29 cellular contexts compared by ENCODE assay signal in the genomic region with DNA sequence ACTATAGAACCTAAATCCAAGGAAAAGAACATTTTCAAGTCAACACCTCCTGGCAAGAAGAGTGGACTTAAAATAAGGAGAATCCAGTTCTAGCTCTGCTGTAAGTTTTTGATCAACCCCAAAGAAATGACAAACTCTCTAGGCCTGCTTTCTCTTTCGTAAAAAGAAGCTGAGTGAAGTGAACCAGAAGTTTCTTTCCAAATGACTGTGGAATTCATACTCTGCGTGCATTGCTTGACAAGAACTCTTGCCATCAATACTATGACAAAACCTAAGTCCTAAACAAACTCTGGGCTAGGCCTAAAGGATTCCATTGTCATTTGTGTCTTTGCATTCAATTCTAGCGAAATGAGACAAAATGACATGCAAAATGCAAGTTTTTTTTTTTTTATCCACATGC.
"Had no signal": no experiment of that assay in that cellular context is flagged by ENCODE, and none has a peak within 500 bp of the region (broad histone marks: within the 10 kb centered on the region; RNA-seq: fewer than 3 reads in every experiment).

No MANE protein-coding gene starts in this region.

- DNase-seq: activated CD4-positive, alpha-beta memory T cell treated with anti-CD3 and anti-CD28 coated beads, Interleukin-2, amount 10 ng/mL, durations not matched to agents 7 days and 5 days; activated CD4-positive, alpha-beta T cell treated with anti-CD3 and anti-CD28 coated beads for 36 hours; activated CD8-positive, alpha-beta memory T cell treated with anti-CD3 and anti-CD28 coated beads for 24 hours; activated CD8-positive, alpha-beta memory T cell treated with anti-CD3 and anti-CD28 coated beads, Interleukin-2, amount 10 ng/mL, durations not matched to agents 7 days and 5 days; activated CD8-positive, alpha-beta memory T cell treated with anti-CD3 and anti-CD28 coated beads, Interleukin-2, amount 50 U/mL, for 48 hours; activated effector memory CD4-positive, alpha-beta T cell treated with Interleukin-2 at 50 U/mL for 16 hours; activated naive CD4-positive, alpha-beta T cell treated with anti-CD3 and anti-CD28 coated beads, Interleukin-2, amount 10 ng/mL, durations not matched to agents 7 days and 5 days; activated naive CD8-positive, alpha-beta T cell treated with anti-CD3 and anti-CD28 coated beads, Interleukin-2, amount 50 U/mL, for 24 hours; activated T-cell treated with anti-CD3 and anti-CD28 coated beads, Interleukin-2, amount 50 U/mL, for 48 hours; amniotic stem cell; caudate nucleus; cerebellar nuclear complex; MM.1S; MV-4-11; NCI-H1092; NCI-H1436 treated with DMSO at 0.1 percent for 48 hours; NCI-H1694 treated with DMSO at 0.1 percent for 48 hours; NCI-H2029; NCI-H345; NCI-H524 treated with DMSO at 0.1 percent for 48 hours; PC-3; Peyer's patch; RPMI8226; SHP77 treated with DMSO at 0.1 percent for 48 hours; SK-N-SH had no signal

- H3K9me3 ChIP-seq: ascending aorta, Peyer's patch, SJSA1, SK-N-SH had no signal

- H3K36me3 ChIP-seq: ascending aorta, Peyer's patch, SJSA1 had no signal

- H3K4me1 ChIP-seq: ascending aorta, Peyer's patch, SJSA1 had no signal

- H3K4me2 ChIP-seq: SK-N-SH had no signal

- ATAC-seq: activated CD4-positive, alpha-beta T cell treated with anti-CD3 and anti-CD28 coated beads for 36 hours; activated CD8-positive, alpha-beta memory T cell treated with anti-CD3 and anti-CD28 coated beads, Interleukin-2, amount 10 ng/mL, durations not matched to agents 7 days and 5 days; activated naive CD8-positive, alpha-beta T cell treated with anti-CD3 and anti-CD28 coated beads, Interleukin-2, amount 50 U/mL, for 24 hours; PC-3 had no signal

- FAIRE-seq: bronchial epithelial cell, TTC549 had no signal

- H3K4me3 ChIP-seq: ascending aorta, Peyer's patch, SJSA1 had no signal

- H3K27ac ChIP-seq: ascending aorta, Peyer's patch, SJSA1 had no signal

- H3K27me3 ChIP-seq: ascending aorta, Peyer's patch, SJSA1 had no signal

- H3K9ac ChIP-seq: SK-N-SH had no signal
